1 cellular context compared by ENCODE assay signal in the genomic region with DNA sequence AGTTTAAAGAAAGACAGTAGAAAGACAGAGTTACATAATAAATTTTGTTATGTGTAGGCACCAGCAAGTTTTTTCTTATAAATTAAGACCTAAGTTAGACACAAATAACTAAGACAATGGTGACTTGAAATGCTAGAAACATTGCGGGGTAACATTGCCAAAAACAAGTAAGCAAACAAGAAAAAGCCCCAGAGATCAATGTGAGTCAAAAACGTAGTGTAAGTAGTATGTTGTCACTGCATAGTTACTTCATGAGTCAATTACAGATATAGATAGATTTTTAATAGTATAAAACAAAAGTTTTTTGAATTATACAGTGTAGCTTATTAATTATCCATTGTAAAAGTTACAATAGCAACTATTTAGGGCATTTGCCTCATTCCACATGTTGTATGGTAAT.
TF ChIP-seq lines count a peak whose summit lies in the region.

No MANE protein-coding gene starts in this region.

TF ChIP-seq in WTC11, 78 proteins besides CTCF, POLR2A, EP300 and RAD21 (continued from another document):
- TF ChIP-seq, protein P1, sequence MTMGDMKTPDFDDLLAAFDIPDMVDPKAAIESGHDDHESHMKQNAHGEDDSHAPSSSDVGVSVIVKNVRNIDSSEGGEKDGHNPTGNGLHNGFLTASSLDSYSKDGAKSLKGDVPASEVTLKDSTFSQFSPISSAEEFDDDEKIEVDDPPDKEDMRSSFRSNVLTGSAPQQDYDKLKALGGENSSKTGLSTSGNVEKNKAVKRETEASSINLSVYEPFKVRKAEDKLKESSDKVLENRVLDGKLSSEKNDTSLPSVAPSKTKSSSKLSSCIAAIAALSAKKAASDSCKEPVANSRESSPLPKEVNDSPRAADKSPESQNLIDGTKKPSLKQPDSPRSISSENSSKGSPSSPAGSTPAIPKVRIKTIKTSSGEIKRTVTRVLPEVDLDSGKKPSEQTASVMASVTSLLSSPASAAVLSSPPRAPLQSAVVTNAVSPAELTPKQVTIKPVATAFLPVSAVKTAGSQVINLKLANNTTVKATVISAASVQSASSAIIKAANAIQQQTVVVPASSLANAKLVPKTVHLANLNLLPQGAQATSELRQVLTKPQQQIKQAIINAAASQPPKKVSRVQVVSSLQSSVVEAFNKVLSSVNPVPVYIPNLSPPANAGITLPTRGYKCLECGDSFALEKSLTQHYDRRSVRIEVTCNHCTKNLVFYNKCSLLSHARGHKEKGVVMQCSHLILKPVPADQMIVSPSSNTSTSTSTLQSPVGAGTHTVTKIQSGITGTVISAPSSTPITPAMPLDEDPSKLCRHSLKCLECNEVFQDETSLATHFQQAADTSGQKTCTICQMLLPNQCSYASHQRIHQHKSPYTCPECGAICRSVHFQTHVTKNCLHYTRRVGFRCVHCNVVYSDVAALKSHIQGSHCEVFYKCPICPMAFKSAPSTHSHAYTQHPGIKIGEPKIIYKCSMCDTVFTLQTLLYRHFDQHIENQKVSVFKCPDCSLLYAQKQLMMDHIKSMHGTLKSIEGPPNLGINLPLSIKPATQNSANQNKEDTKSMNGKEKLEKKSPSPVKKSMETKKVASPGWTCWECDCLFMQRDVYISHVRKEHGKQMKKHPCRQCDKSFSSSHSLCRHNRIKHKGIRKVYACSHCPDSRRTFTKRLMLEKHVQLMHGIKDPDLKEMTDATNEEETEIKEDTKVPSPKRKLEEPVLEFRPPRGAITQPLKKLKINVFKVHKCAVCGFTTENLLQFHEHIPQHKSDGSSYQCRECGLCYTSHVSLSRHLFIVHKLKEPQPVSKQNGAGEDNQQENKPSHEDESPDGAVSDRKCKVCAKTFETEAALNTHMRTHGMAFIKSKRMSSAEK (CRISPR knock-in tag; IDR thresholded peaks at IDR 0.05; ENCODE audit: borderline replicate concordance): no peak
- TF ChIP-seq, protein P2, sequence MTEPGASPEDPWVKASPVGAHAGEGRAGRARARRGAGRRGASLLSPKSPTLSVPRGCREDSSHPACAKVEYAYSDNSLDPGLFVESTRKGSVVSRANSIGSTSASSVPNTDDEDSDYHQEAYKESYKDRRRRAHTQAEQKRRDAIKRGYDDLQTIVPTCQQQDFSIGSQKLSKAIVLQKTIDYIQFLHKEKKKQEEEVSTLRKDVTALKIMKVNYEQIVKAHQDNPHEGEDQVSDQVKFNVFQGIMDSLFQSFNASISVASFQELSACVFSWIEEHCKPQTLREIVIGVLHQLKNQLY (CRISPR knock-in tag; IDR thresholded peaks at IDR 0.05): no peak
- TF ChIP-seq SMAD3 (CRISPR knock-in tag; IDR thresholded peaks at IDR 0.05; ENCODE audit: borderline replicate concordance) (no peak), ERG (CRISPR knock-in tag; IDR thresholded peaks at IDR 0.05) (no peak), TCF7 (CRISPR knock-in tag; IDR thresholded peaks at IDR 0.05; ENCODE audit: low read depth) (no peak)
